ENCODE assay signal across 8 cellular contexts in the genomic region with DNA sequence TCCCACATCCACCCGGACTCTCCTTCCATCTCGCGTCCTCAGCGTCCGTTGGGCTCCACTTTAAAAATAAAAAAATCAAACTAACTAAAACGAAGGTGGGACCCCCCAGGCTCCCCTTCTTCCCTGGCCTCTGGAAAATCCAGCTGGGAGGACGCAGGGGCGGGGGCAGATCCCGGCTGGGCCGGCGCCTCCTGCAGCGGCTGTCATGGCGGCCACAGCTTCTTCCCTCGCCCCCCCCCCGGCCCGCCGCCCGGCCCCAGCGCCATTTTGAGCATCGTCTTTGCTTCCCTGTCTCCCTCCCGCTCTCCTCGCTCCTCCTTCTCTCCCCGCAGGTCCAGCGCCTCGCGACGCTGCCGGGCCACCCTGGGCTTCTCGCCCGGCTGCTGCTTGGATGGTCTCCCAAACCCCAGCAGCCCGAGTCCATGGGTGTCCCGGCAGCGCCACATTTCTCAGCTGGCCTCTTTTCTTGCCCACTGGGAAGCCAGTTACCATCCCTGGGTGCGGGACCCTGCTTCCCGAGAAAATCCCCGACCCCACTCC. TPM values are rescaled to one million over a fixed set of nuclear protein-coding genes. Genes with fewer than 3 reads are reported as not detected.
DNase-seq lines count a peak whose midpoint lies in the region; ATAC-seq, FAIRE-seq and TF ChIP-seq lines count a peak whose summit lies in the region.

No MANE protein-coding gene starts in this region.

- H3K4me1 ChIP-seq in HAP-1: peaks cover 24% of the 10 kb centered on the region
- peaks cover 8% of the 10 kb centered on the region for H3K4me1 ChIP-seq in mucosa of descending colon (ENCODE audit: low read depth)
- peaks cover 4% of the 10 kb centered on the region for H3K4me1 ChIP-seq in testis

- ATAC-seq in mucosa of descending colon: peak; percentile 38

- H3K9me3 ChIP-seq in HAP-1: no peaks in the 10 kb centered on the region
- H3K9me3 ChIP-seq in mucosa of descending colon: no peaks in the 10 kb centered on the region
- no peaks in the 10 kb centered on the region for H3K9me3 ChIP-seq in testis

- TF ChIP-seq CTCF in mucosa of descending colon (IDR thresholded peaks at IDR 0.05) (no peak), testis (IDR thresholded peaks at IDR 0.05) (no peak), GM13976 (IDR thresholded peaks at IDR 0.05; ENCODE audit: borderline replicate concordance, control extremely low read depth, extremely low read depth, insufficient read depth, missing control alignments) (no peak)

- FAIRE-seq in GM12891 (lab: Jason Lieb, UNC): no peak

- WGBS in testis, 2 donors: 1 to 5% methylated on average over 30 to 35 of the region's 36 CpGs

- in situ Hi-C loops in HAP-1 (cut with MboI; ENCODE audit: low sequenced_read_pairs): loop anchor here (5.0 kb wide), 1 partner anchor 36 kb away; the partner anchor contains the start of gene HOXB4
- in situ Hi-C loops in GM13976 (cut with MboI; ENCODE audit: low sequenced_read_pairs, unreplicated experiment): no loop called here

- no peak for TF ChIP-seq POLR2A in testis (IDR thresholded peaks at IDR 0.05)
- TF ChIP-seq POLR2A in GM12891 (IDR thresholded peaks at IDR 0.05; ENCODE audit: low read depth, low read length): no peak

- H3K4me3 ChIP-seq in HAP-1 (peak overlapping the region; percentile 68), mucosa of descending colon (peak overlapping the region; percentile 34), testis (peak overlapping the region; percentile 52 to 69)

- peak overlapping the region; percentile 74 to 81 for H3K27ac ChIP-seq in testis

- intact Hi-C loops in mucosa of descending colon (cut with DNase I, micrococcal nuclease) (no loop called here), testis (cut with DNase I; ENCODE audit: low total_unique reads) (no loop called here)

- DNase-seq in HAP-1 (ENCODE audit: low spot score in 2 of 2) (peak; percentile 44 to 66), mucosa of descending colon (peak; percentile 47 to 65 (median 63)), testis (peak; percentile 43), GM13976 (ENCODE audit: low spot score) (no peak), SIG-M5 (lab: John Stamatoyannopoulos, UW) (no peak), GM12891 (ENCODE audit: insufficient read length, low spot score) (no peak)
- DNase-seq in activated CD4-positive, CD25-positive, alpha-beta regulatory T cell (lab: John Stamatoyannopoulos, UW): peak in 3 of 4 experiments; percentile 17 to 48 (median 46)
- DNase-seq in effector CD4-positive, alpha-beta T cell: peak; percentile 31

- no peaks in the 10 kb centered on the region for H3K27me3 ChIP-seq in HAP-1 (ENCODE audit: low read depth)
- H3K27me3 ChIP-seq in testis: no peaks in the 10 kb centered on the region

- H3K36me3 ChIP-seq in HAP-1 (replicated peaks) (peaks cover 15% of the 10 kb centered on the region), mucosa of descending colon (ENCODE audit: low read depth) (no peaks in the 10 kb centered on the region), testis (ENCODE audit: low read depth, missing control alignments) (no peaks in the 10 kb centered on the region)

TF ChIP-seq in GM12891, 5 proteins besides CTCF, POLR2A, EP300 and RAD21:
- TF ChIP-seq SPI1 (IDR thresholded peaks at IDR 0.05; ENCODE audit: low read depth, low read length) (no peak), POLR2AphosphoS5 (IDR thresholded peaks at IDR 0.05; ENCODE audit: low read depth, low read length) (no peak), TAF1 (IDR thresholded peaks at IDR 0.05; ENCODE audit: low read depth, low read length) (no peak)

RNA-seq across cellular contexts. Expression of gene HOXB2, which starts 3.3 kb away (rescaled TPM):
- 10 to 100 TPM in 1 of 3 donors, 1 to 10 TPM in 1, under 1 TPM in 1; 0.93 to 32.4 (median 3.3) TPM for total RNA-seq in mucosa of descending colon
- 1 to 10 TPM; 1.8 to 3.3 TPM for total RNA-seq in testis
- polyA plus RNA-seq in testis (ENCODE audit: insufficient read depth, low read depth, low replicate concordance): 4.2 TPM
- 6.4 TPM for polyA plus RNA-seq in GM12891 (2012; ENCODE audit: low read depth, missing spikeins)

RNA-seq across cellular contexts. Expression of gene HOXB1, which starts 10.8 kb away (rescaled TPM):
- total RNA-seq in mucosa of descending colon (not detected), testis (1 to 10 TPM in 1 of 2 donors, not detected in 1; 1.1 TPM)
- not detected for polyA plus RNA-seq in testis (ENCODE audit: insufficient read depth, low read depth, low replicate concordance)
- polyA plus RNA-seq in GM12891 (2012; ENCODE audit: low read depth, missing spikeins): not detected

RNA-seq across cellular contexts. Expression of gene HOXB4, which starts 36.5 kb away (rescaled TPM):
- total RNA-seq in mucosa of descending colon (10 to 100 TPM in 1 of 3 donors, 1 to 10 TPM in 2; 4.5 to 14.6 (median 5.3) TPM), testis (1 to 10 TPM; 1.6 to 1.8 TPM)
- polyA plus RNA-seq in testis (ENCODE audit: insufficient read depth, low read depth, low replicate concordance): 1.6 TPM
- 2.6 TPM for polyA plus RNA-seq in GM12891 (2012; ENCODE audit: low read depth, missing spikeins)

RNA-seq across cellular contexts. Expression of gene HOXB3, which starts 48.4 kb away (rescaled TPM):
- total RNA-seq in mucosa of descending colon (10 to 100 TPM; 42.4 to 64.8 (median 43.4) TPM), testis (10 to 100 TPM in 1 of 2 donors, 1 to 10 TPM in 1; 9.2 to 10.6 TPM)
- 11.4 TPM for polyA plus RNA-seq in testis (ENCODE audit: insufficient read depth, low read depth, low replicate concordance)
- 6.2 TPM for polyA plus RNA-seq in GM12891 (2012; ENCODE audit: low read depth, missing spikeins)

RNA-seq across cellular contexts. Expression of gene HOXB5, which starts 51.9 kb away (rescaled TPM):
- 10 to 100 TPM; 16.2 to 29.3 (median 19.9) TPM for total RNA-seq in mucosa of descending colon
- total RNA-seq in testis: under 1 TPM; 0.50 to 0.71 TPM
- 1.7 TPM for polyA plus RNA-seq in testis (ENCODE audit: insufficient read depth, low read depth, low replicate concordance)
- polyA plus RNA-seq in GM12891 (2012; ENCODE audit: low read depth, missing spikeins): not detected

Comparison
In these comparisons a context has a peak if more than half of its experiments do, and no peak if none do; other contexts are left out.
1. DNase-seq: peak in HAP-1 (2 of 2), activated CD4-positive, CD25-positive, alpha-beta regulatory T cell (3 of 4), effector CD4-positive, alpha-beta T cell (single experiment), mucosa of descending colon (3 of 3) and testis (single experiment); none in GM13976 (single experiment), SIG-M5 (single experiment) and GM12891 (single experiment).
2. Peak in every context shown above with its lines, with median percentiles within 50 percentile points of each other: H3K4me3 ChIP-seq.